In genomic region chr15:36757189-36757814, GRCh38 we compare ENCODE assay signal across 14 cellular contexts.
A peak's percentile ranks its signal among the peaks of the same experiment; 100 is the strongest.
DNase-seq lines count a peak whose midpoint lies in the region; ATAC-seq and TF ChIP-seq lines count a peak whose summit lies in the region.
"Had no signal": no experiment of that assay in that cellular context is flagged by ENCODE, and none has a peak within 500 bp of the region (broad histone marks: within the 10 kb centered on the region; RNA-seq: fewer than 3 reads in every experiment).

No MANE protein-coding gene starts in this region.

- H3K9me3 Mint-ChIP-seq in activated T-helper 1 cell treated with anti-CD3 and anti-CD28 coated beads, Interleukin-12 subunit alpha, Interleukin-12 subunit beta, Interleukin-2, Interleukin-4 antibody, amounts not matched to agents 30 ng/mL and 10 ng/mL and 1 ng/mL, durations not matched to agents 14 hours and 24 hours and 36 hours = peaks cover 14% of the 10 kb centered on the region
- H3K9me3 Mint-ChIP-seq: neural progenitor cell had no signal

- no peak for TF ChIP-seq POLR2A in NB4 (IDR thresholded peaks at IDR 0.05; ENCODE audit: extremely low read depth, insufficient read length)

- H3K4me3 ChIP-seq in NB4 (ENCODE audit: low read depth, low read length) = no peak overlapping the region
- H3K4me3 ChIP-seq: BLaER1 treated with 17β-estradiol and CSF1 and Interleukin-3, amounts not matched to agents 10 nM and 100 nM; heart left ventricle; neural progenitor cell had no signal

- H3K4me3 Mint-ChIP-seq in activated T-helper 1 cell treated with anti-CD3 and anti-CD28 coated beads, Interleukin-12 subunit alpha, Interleukin-12 subunit beta, Interleukin-2, Interleukin-4 antibody, amounts not matched to agents 30 ng/mL and 10 ng/mL and 1 ng/mL, durations not matched to agents 14 hours and 24 hours and 36 hours = no peak overlapping the region
- H3K4me3 Mint-ChIP-seq: activated CD8-positive, alpha-beta memory T cell treated with anti-CD3 and anti-CD28 coated beads, Interleukin-2, amount 10 ng/mL, durations not matched to agents 7 days and 5 days; effector memory CD8-positive, alpha-beta T cell; neural progenitor cell had no signal

- intact Hi-C loops in activated T-helper 1 cell treated with anti-CD3 and anti-CD28 coated beads, Interleukin-12 subunit alpha, Interleukin-12 subunit beta, Interleukin-2, Interleukin-4 antibody, amounts not matched to agents 30 ng/mL and 10 ng/mL and 1 ng/mL, durations not matched to agents 14 hours and 24 hours and 36 hours (cut with micrococcal nuclease) = no loop called here

- TF ChIP-seq CTCF in NB4 (IDR thresholded peaks at IDR 0.05; ENCODE audit: low read depth, low read length) = no peak

- ATAC-seq in GM19372 (IDR thresholded peaks at IDR 0.05; ENCODE audit: low read depth, unreplicated experiment) (peak; percentile 63), GM19395 (IDR thresholded peaks at IDR 0.05; ENCODE audit: unreplicated experiment) (no peak)
- ATAC-seq: activated CD8-positive, alpha-beta memory T cell treated with anti-CD3 and anti-CD28 coated beads, Interleukin-2, amount 10 ng/mL, durations not matched to agents 7 days and 5 days; effector memory CD8-positive, alpha-beta T cell; left lobe of liver had no signal

- DNase-seq in NB4 (ENCODE audit: low read depth) = peak; percentile 88
- no peak for DNase-seq in activated T-helper 1 cell treated with anti-CD3 and anti-CD28 coated beads, Interleukin-12 subunit alpha, Interleukin-12 subunit beta, Interleukin-2, Interleukin-4 antibody, amounts not matched to agents 30 ng/mL and 10 ng/mL and 1 ng/mL, durations not matched to agents 14 hours and 24 hours and 36 hours (ENCODE audit: low spot score)
- peak; percentile 57 for DNase-seq in glomerular visceral epithelial cell (ENCODE audit: extremely low spot score)
- no peak for DNase-seq in NCI-H2196 treated with DMSO at 0.1 percent for 48 hours (lab: John Stamatoyannopoulos, UW; ENCODE audit: unreplicated experiment)
- no peak for DNase-seq in KBM-7
- DNase-seq in NCI-H2227 (lab: John Stamatoyannopoulos, UW; ENCODE audit: unreplicated experiment) = no peak
- DNase-seq: activated CD8-positive, alpha-beta memory T cell treated with anti-CD3 and anti-CD28 coated beads, Interleukin-2, amount 10 ng/mL, durations not matched to agents 7 days and 5 days; effector memory CD8-positive, alpha-beta T cell; heart left ventricle had no signal

- H3K27me3 Mint-ChIP-seq in activated T-helper 1 cell treated with anti-CD3 and anti-CD28 coated beads, Interleukin-12 subunit alpha, Interleukin-12 subunit beta, Interleukin-2, Interleukin-4 antibody, amounts not matched to agents 30 ng/mL and 10 ng/mL and 1 ng/mL, durations not matched to agents 14 hours and 24 hours and 36 hours (ENCODE audit: insufficient read depth) = no peaks in the 10 kb centered on the region
- H3K27me3 Mint-ChIP-seq: activated CD8-positive, alpha-beta memory T cell treated with anti-CD3 and anti-CD28 coated beads, Interleukin-2, amount 10 ng/mL, durations not matched to agents 7 days and 5 days; effector memory CD8-positive, alpha-beta T cell had no signal

- peak overlapping the region; percentile 20 for H3K27ac Mint-ChIP-seq in activated T-helper 1 cell treated with anti-CD3 and anti-CD28 coated beads, Interleukin-12 subunit alpha, Interleukin-12 subunit beta, Interleukin-2, Interleukin-4 antibody, amounts not matched to agents 30 ng/mL and 10 ng/mL and 1 ng/mL, durations not matched to agents 14 hours and 24 hours and 36 hours
- H3K27ac Mint-ChIP-seq: activated CD8-positive, alpha-beta memory T cell treated with anti-CD3 and anti-CD28 coated beads, Interleukin-2, amount 10 ng/mL, durations not matched to agents 7 days and 5 days; effector memory CD8-positive, alpha-beta T cell; neural progenitor cell had no signal

- H3K36me3 Mint-ChIP-seq in activated T-helper 1 cell treated with anti-CD3 and anti-CD28 coated beads, Interleukin-12 subunit alpha, Interleukin-12 subunit beta, Interleukin-2, Interleukin-4 antibody, amounts not matched to agents 30 ng/mL and 10 ng/mL and 1 ng/mL, durations not matched to agents 14 hours and 24 hours and 36 hours (ENCODE audit: low read depth) = no peaks in the 10 kb centered on the region

- in situ Hi-C loops in KBM-7 (cut with MboI; ENCODE audit: low pct_unique_long_range_greater_than_20kb, low sequenced_read_pairs) = no loop called here

- peaks cover 4% of the 10 kb centered on the region for H3K4me1 Mint-ChIP-seq in activated T-helper 1 cell treated with anti-CD3 and anti-CD28 coated beads, Interleukin-12 subunit alpha, Interleukin-12 subunit beta, Interleukin-2, Interleukin-4 antibody, amounts not matched to agents 30 ng/mL and 10 ng/mL and 1 ng/mL, durations not matched to agents 14 hours and 24 hours and 36 hours (ENCODE audit: low read depth)
- H3K4me1 Mint-ChIP-seq: neural progenitor cell had no signal

Comparison
In these comparisons a context has a peak if more than half of its experiments do, and no peak if none do; other contexts are left out.
1. DNase-seq: peak in NB4 (single experiment) and glomerular visceral epithelial cell (single experiment); none in activated T-helper 1 cell treated with anti-CD3 and anti-CD28 coated beads, Interleukin-12 subunit alpha, Interleukin-12 subunit beta, Interleukin-2, Interleukin-4 antibody, amounts not matched to agents 30 ng/mL and 10 ng/mL and 1 ng/mL, durations not matched to agents 14 hours and 24 hours and 36 hours (single experiment), NCI-H2196 treated with DMSO at 0.1 percent for 48 hours (single experiment), KBM-7 (single experiment) and NCI-H2227 (single experiment).